1 cellular context compared by ENCODE assay signal in genomic region chr12:122081697-122082221, GRCh38.
A peak's percentile ranks its signal among the peaks of the same experiment; 100 is the strongest.
TF ChIP-seq lines count a peak whose summit lies in the region.

No MANE protein-coding gene starts in this region.

TF ChIP-seq in GM12878, 131 proteins besides CTCF, POLR2A, EP300 and RAD21 (continued from another document and continues in another):
- TF ChIP-seq MYB (IDR thresholded peaks at IDR 0.05; ENCODE audit: borderline replicate concordance, low read depth, low read length): no peak
- no peak for TF ChIP-seq CEBPZ (IDR thresholded peaks at IDR 0.05; ENCODE audit: low read depth, low read length)
- TF ChIP-seq, protein P1, sequence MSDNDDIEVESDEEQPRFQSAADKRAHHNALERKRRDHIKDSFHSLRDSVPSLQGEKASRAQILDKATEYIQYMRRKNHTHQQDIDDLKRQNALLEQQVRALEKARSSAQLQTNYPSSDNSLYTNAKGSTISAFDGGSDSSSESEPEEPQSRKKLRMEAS (IDR thresholded peaks at IDR 0.05; ENCODE audit: low read depth, low read length): no peak
- no peak for TF ChIP-seq RAD51 (IDR thresholded peaks at IDR 0.05)
- TF ChIP-seq JUNB (IDR thresholded peaks at IDR 0.05): no peak
- peak; percentile 93; the same call in 1 of the 2 replicates for TF ChIP-seq TCF3 (IDR thresholded peaks at IDR 0.05; ENCODE audit: borderline replicate concordance, insufficient read depth, low read depth, low read length)
- no peak for TF ChIP-seq EZH2 (IDR thresholded peaks at IDR 0.05; ENCODE audit: borderline replicate concordance, control insufficient read depth, low read depth, low read length)
- peak; percentile 9 for TF ChIP-seq SKIL (IDR thresholded peaks at IDR 0.05; ENCODE audit: low read depth, poor library complexity, severe bottlenecking)
- peak; percentile 32; the same call in 1 of the 2 replicates for TF ChIP-seq NFIC (IDR thresholded peaks at IDR 0.05; ENCODE audit: low read depth, low read length)
- no peak for TF ChIP-seq IRF3 (IDR thresholded peaks at IDR 0.05)
- peak; percentile 86 for TF ChIP-seq TCF12 (IDR thresholded peaks at IDR 0.05; ENCODE audit: low read depth, low read length)
- no peak for TF ChIP-seq ELK1 (IDR thresholded peaks at IDR 0.05; ENCODE audit: low read depth, low read length)
- TF ChIP-seq PBX3 (IDR thresholded peaks at IDR 0.05; ENCODE audit: insufficient replicate concordance, low read depth, low read length): peak; percentile 53
- no peak for TF ChIP-seq TAF1 (IDR thresholded peaks at IDR 0.05; ENCODE audit: borderline replicate concordance, low read depth, low read length)
- no peak for TF ChIP-seq CHD1 (IDR thresholded peaks at IDR 0.05; ENCODE audit: low read depth, low read length)
- no peak for TF ChIP-seq ZNF207 (IDR thresholded peaks at IDR 0.05; ENCODE audit: borderline replicate concordance)
- no peak; the same call in 1 of the 2 replicates for TF ChIP-seq MTA3 (IDR thresholded peaks at IDR 0.05; ENCODE audit: borderline replicate concordance, low read length)
- no peak for TF ChIP-seq ASH2L (IDR thresholded peaks at IDR 0.05; ENCODE audit: borderline replicate concordance, low read depth)
- TF ChIP-seq ZBTB40 (IDR thresholded peaks at IDR 0.05; ENCODE audit: borderline replicate concordance): no peak
- no peak for TF ChIP-seq FOXK2 (IDR thresholded peaks at IDR 0.05)
- TF ChIP-seq IKZF1 (conservative IDR thresholded peaks at IDR 0.05): peak; percentile 63; the same call in 1 of the 2 replicates
- TF ChIP-seq PAX5 (IDR thresholded peaks at IDR 0.05; ENCODE audit: borderline replicate concordance, low read depth, low read length): no peak
- peak in 1 of 2 experiments; percentile 47; a peak in 1 of 4 replicates for TF ChIP-seq ETV6 (conservative IDR thresholded peaks at IDR 0.05 in 1 of 2, IDR thresholded peaks at IDR 0.05 in 1 of 2; ENCODE audit: borderline replicate concordance in 1 of 2, low read depth in 1 of 2)
- peak; percentile 48; the same call in 1 of the 2 replicates for TF ChIP-seq NBN (IDR thresholded peaks at IDR 0.05)
- TF ChIP-seq ZNF592 (IDR thresholded peaks at IDR 0.05): no peak
- 0 out of 2 replicates have a peak, but pooled peaks have one; percentile 8 for TF ChIP-seq ATF7 (IDR thresholded peaks at IDR 0.05; ENCODE audit: low read depth)
- 0 out of 2 replicates have a peak, but pooled peaks have one; percentile 19 for TF ChIP-seq ATF2 (IDR thresholded peaks at IDR 0.05; ENCODE audit: low read length)
- no peak for TF ChIP-seq PML (IDR thresholded peaks at IDR 0.05; ENCODE audit: low read length)
- no peak for TF ChIP-seq GATAD2B (conservative IDR thresholded peaks at IDR 0.05; ENCODE audit: low read depth)
